In the genomic region with DNA sequence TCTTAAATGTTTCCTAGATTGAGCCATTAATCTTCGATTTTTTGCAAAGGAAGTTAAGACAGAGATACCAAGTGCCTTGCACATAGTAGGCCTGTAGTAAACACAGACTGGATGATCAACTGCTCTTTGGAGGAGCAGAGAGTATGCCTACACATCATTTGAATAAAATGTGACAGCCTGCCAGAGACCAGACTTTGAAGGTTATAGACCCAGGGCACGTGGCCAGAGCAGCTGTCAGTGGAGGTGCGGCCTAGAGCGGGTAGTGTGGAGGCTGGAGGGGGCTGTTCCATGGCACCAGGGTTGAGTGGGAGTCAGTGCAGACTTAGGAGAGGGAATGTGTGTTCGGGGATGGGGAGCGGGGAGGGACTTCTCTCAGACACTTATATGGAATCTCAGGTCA, we compare ENCODE assay signal across 8 cellular contexts.
DNase-seq lines count a peak whose midpoint lies in the region; ATAC-seq and TF ChIP-seq lines count a peak whose summit lies in the region.

No MANE protein-coding gene starts in this region.

- peaks cover 81% of the 10 kb centered on the region for H3K4me1 Mint-ChIP-seq in Calu3 (ENCODE audit: low read depth, unreplicated experiment)

- H2AFZ ChIP-seq in osteoblast (ENCODE audit: low read length), result no peak overlapping the region

- H3K27me3 Mint-ChIP-seq in Calu3 (ENCODE audit: unreplicated experiment), result no peaks in the 10 kb centered on the region

- in situ Hi-C loops in Panc1 (cut with HindIII; ENCODE audit: low pct_unique_long_range_greater_than_20kb, low sequenced_read_pairs), result no loop called here

- H3K9me3 Mint-ChIP-seq in Calu3 (ENCODE audit: low read depth, unreplicated experiment), result no peaks in the 10 kb centered on the region

- no peak overlapping the region for H3K4me3 ChIP-seq in Panc1 (ENCODE audit: low read depth in 2 of 2, low read length in 2 of 2)
- no peak overlapping the region for H3K4me3 ChIP-seq in esophagus (ENCODE audit: low read depth in 1 of 2, low read length in 2 of 2)
- H3K4me3 ChIP-seq in osteoblast (ENCODE audit: insufficient read depth, low read length), result no peak overlapping the region

- H3K9me3 ChIP-seq in Panc1 (ENCODE audit: control insufficient read depth, insufficient read depth, low read depth, low read length) (no peaks in the 10 kb centered on the region), esophagus (ENCODE audit: control insufficient read depth in 2 of 2, insufficient read depth in 1 of 2, low read depth in 1 of 2, low read length in 1 of 2) (no peaks in the 10 kb centered on the region), osteoblast (ENCODE audit: low read depth, low read length) (no peaks in the 10 kb centered on the region)

- intact Hi-C loops in Calu3 (cut with micrococcal nuclease; ENCODE audit: unreplicated experiment), result no loop called here
- intact Hi-C loops in Panc1 (cut with micrococcal nuclease; ENCODE audit: unreplicated experiment), result loop anchor here (5.0 kb wide), 1 partner anchor 39 kb away; no protein-coding TSS in a partner anchor

- peak overlapping the region; percentile 100 for H3K27ac ChIP-seq in Panc1 (ENCODE audit: low read length)
- peak overlapping the region; percentile 94 to 99 for H3K27ac ChIP-seq in esophagus (ENCODE audit: low read depth in 2 of 2, low read length in 1 of 2)
- peak overlapping the region; percentile 100 for H3K27ac ChIP-seq in osteoblast (ENCODE audit: low read depth, low read length)

- H3K36me3 ChIP-seq in Panc1 (ENCODE audit: control insufficient read depth, insufficient read depth, low read length) (no peaks in the 10 kb centered on the region), esophagus (ENCODE audit: control insufficient read depth in 2 of 2, insufficient read depth in 2 of 2, low read length in 1 of 2) (no peaks in the 10 kb centered on the region), osteoblast (ENCODE audit: insufficient read depth, low read length) (peaks cover 8% of the 10 kb centered on the region)

- ATAC-seq in Panc1 (peak; percentile 7), GM21717 (IDR thresholded peaks at IDR 0.05; ENCODE audit: unreplicated experiment) (no peak), HG02840 (IDR thresholded peaks at IDR 0.05; ENCODE audit: low FRiP score, unreplicated experiment) (no peak), HG03159 (IDR thresholded peaks at IDR 0.05; ENCODE audit: unreplicated experiment) (no peak)

- peak overlapping the region; percentile 67 for H3K4me2 ChIP-seq in osteoblast (ENCODE audit: insufficient read depth, low read length)

- BruUV-seq in Calu3 (replicated peaks; lab: Mats Ljungman, UMichigan), result no TSS peak
- no TSS peak for BruUV-seq in Panc1 (replicated peaks; lab: Mats Ljungman, UMichigan)

- H3K79me2 ChIP-seq in osteoblast (ENCODE audit: insufficient read depth, low read length), result peaks cover 90% of the 10 kb centered on the region

- H3K4me3 Mint-ChIP-seq in Calu3 (ENCODE audit: low read depth, unreplicated experiment), result peak overlapping the region; percentile 56

- CTCF ChIA-PET in Calu3 (lab: Charles Lee), result interaction anchor here (2.3 kb wide), 1 partner anchor 12 kb away, joined by 7 read pairs; no protein-coding TSS in a partner anchor
- CTCF ChIA-PET in Panc1 (lab: Charles Lee), result no interaction called here

- no peaks in the 10 kb centered on the region for H4K20me1 ChIP-seq in osteoblast (ENCODE audit: insufficient read depth, low read length)

- WGBS in esophagus, 2 donors, result 33 to 34% methylated on average over 6 of the region's 6 CpGs

- H3K27me3 ChIP-seq in Panc1 (ENCODE audit: control insufficient read depth, insufficient read depth, low read length) (no peaks in the 10 kb centered on the region), esophagus (ENCODE audit: control insufficient read depth in 1 of 2, insufficient read depth in 2 of 2, low read length in 2 of 2) (no peaks in the 10 kb centered on the region), osteoblast (ENCODE audit: insufficient read depth, low read length) (no peaks in the 10 kb centered on the region)

- H3K4me1 ChIP-seq in Panc1 (ENCODE audit: control insufficient read depth, insufficient read depth, low read length), result peaks cover 100% of the 10 kb centered on the region
- peaks cover 12 to 33% of the 10 kb centered on the region in 2 donors for H3K4me1 ChIP-seq in esophagus (ENCODE audit: control insufficient read depth in 2 of 2, insufficient read depth in 2 of 2, low read length in 1 of 2)
- H3K4me1 ChIP-seq in osteoblast (ENCODE audit: insufficient read depth, low read length), result peaks cover 95% of the 10 kb centered on the region

- peak overlapping the region; percentile 97 for H3K27ac Mint-ChIP-seq in Calu3 (ENCODE audit: unreplicated experiment)

- H3K36me3 Mint-ChIP-seq in Calu3 (ENCODE audit: insufficient read depth, unreplicated experiment), result peaks cover 84% of the 10 kb centered on the region

- DNase-seq in Calu3 (peak; percentile 42), Panc1 (ENCODE audit: low read depth, low spot score) (no peak), osteoblast (ENCODE audit: insufficient read length, low spot score, missing footprints) (peak; percentile 74)
- DNase-seq in effector CD4-positive, alpha-beta T cell, result no peak

- POLR2A ChIA-PET in Panc1 (lab: Charles Lee), result interaction anchor here (1.5 to 1.6 kb wide), 2 partner anchors 17 to 21 kb away, joined by 4 to 13 read pairs; no protein-coding TSS in a partner anchor

- TF ChIP-seq CTCF in Calu3 (IDR thresholded peaks at IDR 0.05; ENCODE audit: unreplicated experiment) (no peak), Panc1 (IDR thresholded peaks at IDR 0.05) (no peak), osteoblast (IDR thresholded peaks at IDR 0.05; ENCODE audit: extremely low read depth, low read depth, low read length) (no peak)

Comparison
In these comparisons a context has a peak if more than half of its experiments do, and no peak if none do; other contexts are left out.
1. DNase-seq: peak in Calu3 (single experiment) and osteoblast (single experiment); none in Panc1 (single experiment) and effector CD4-positive, alpha-beta T cell (single experiment).
2. Peak in every context shown above with its lines, with median percentiles within 50 percentile points of each other: H3K27ac ChIP-seq.